Comparison of ENCODE assay signal across 1 cellular context in genomic region chr11:91984033-91984568, GRCh38.
TF ChIP-seq lines count a peak whose summit lies in the region.

No MANE protein-coding gene starts in this region.

TF ChIP-seq in GM23338, 12 proteins besides CTCF, POLR2A, EP300 and RAD21 (continued from another document):
- TF ChIP-seq, protein P1, sequence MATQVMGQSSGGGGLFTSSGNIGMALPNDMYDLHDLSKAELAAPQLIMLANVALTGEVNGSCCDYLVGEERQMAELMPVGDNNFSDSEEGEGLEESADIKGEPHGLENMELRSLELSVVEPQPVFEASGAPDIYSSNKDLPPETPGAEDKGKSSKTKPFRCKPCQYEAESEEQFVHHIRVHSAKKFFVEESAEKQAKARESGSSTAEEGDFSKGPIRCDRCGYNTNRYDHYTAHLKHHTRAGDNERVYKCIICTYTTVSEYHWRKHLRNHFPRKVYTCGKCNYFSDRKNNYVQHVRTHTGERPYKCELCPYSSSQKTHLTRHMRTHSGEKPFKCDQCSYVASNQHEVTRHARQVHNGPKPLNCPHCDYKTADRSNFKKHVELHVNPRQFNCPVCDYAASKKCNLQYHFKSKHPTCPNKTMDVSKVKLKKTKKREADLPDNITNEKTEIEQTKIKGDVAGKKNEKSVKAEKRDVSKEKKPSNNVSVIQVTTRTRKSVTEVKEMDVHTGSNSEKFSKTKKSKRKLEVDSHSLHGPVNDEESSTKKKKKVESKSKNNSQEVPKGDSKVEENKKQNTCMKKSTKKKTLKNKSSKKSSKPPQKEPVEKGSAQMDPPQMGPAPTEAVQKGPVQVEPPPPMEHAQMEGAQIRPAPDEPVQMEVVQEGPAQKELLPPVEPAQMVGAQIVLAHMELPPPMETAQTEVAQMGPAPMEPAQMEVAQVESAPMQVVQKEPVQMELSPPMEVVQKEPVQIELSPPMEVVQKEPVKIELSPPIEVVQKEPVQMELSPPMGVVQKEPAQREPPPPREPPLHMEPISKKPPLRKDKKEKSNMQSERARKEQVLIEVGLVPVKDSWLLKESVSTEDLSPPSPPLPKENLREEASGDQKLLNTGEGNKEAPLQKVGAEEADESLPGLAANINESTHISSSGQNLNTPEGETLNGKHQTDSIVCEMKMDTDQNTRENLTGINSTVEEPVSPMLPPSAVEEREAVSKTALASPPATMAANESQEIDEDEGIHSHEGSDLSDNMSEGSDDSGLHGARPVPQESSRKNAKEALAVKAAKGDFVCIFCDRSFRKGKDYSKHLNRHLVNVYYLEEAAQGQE (IDR thresholded peaks at IDR 0.05; ENCODE audit: unreplicated experiment), result no peak
- TF ChIP-seq POLR2AphosphoS5 (IDR thresholded peaks at IDR 0.05; ENCODE audit: low read depth) (no peak), STAT1 (IDR thresholded peaks at IDR 0.05; ENCODE audit: unreplicated experiment) (no peak), JUNB (IDR thresholded peaks at IDR 0.05; ENCODE audit: unreplicated experiment) (no peak)
